ENCODE assay signal across 11 cellular contexts in the genomic region with DNA sequence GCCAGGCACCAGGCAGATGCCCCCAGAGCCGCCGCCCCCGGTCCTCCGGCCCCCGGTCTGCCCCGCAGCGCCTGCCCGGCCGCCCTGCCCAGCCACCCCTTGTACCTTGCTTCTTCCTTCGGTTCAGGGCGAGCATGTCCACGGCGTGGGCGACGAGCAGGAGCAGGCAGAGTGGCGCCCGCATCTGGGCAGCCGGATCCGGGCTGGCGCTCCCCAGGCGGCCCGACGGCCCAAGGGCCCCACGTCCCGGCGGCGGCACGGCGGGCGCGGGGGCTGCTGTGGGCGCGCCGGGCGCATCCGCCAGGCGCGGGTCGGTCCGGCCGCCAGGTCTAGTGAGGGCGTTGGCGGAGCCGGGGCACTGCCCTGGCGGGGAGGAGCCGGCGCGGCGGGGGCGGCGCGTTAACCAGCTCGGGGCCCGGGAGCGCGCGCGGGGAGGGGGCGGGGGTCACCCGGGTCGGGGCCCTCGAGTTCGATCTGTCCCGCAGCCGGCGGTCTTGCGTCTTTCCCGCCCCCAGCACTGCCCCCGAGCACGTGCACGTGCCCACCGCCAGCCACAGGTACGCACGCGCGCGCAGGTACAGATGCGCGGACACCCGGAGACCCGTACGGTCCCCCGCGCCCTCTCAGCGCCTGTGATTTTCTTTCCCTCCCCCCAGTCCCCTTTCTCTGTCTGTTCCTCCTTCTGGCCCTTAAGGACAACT. TPM values are rescaled to one million over a fixed set of nuclear protein-coding genes. Genes with fewer than 3 reads are reported as not detected.
DNase-seq lines count a peak whose midpoint lies in the region; ATAC-seq and TF ChIP-seq lines count a peak whose summit lies in the region.
"Had no signal": no experiment of that assay in that cellular context is flagged by ENCODE, and none has a peak within 500 bp of the region (broad histone marks: within the 10 kb centered on the region; RNA-seq: fewer than 3 reads in every experiment).

A gene (minus strand): TSS at position 331 of the 701 bp plus-strand sequence. CDS start 147 bp downstream, at position 184.

- H3K4me1 ChIP-seq in ES-I3 (ENCODE audit: insufficient read depth, low read length) (no peaks in the 10 kb centered on the region), neural progenitor cell (peaks cover 6% of the 10 kb centered on the region)

- H3K9ac ChIP-seq in ES-I3 (ENCODE audit: low read depth, low read length) (peak within 1 kb of the TSS; percentile 69), neural progenitor cell (no peak within 1 kb of the TSS)

- H3K79me2 ChIP-seq in neural progenitor cell (ENCODE audit: low read depth), result no peaks in the 10 kb centered on the region

- H3K27me3 Mint-ChIP-seq in endothelial cell (ENCODE audit: unreplicated experiment) (peaks cover 12% of the 10 kb centered on the region), neural progenitor cell (ENCODE audit: insufficient read depth, low read depth) (peaks cover 35% of the 10 kb centered on the region)

- H3K27me3 ChIP-seq in neural progenitor cell (peaks cover 34% of the 10 kb centered on the region), brain microvascular endothelial cell (replicated peaks) (peaks cover 21% of the 10 kb centered on the region)

- no peak for TF ChIP-seq CTCF in endothelial cell (IDR thresholded peaks at IDR 0.05; ENCODE audit: unreplicated experiment)
- no peak for TF ChIP-seq CTCF in neural progenitor cell (IDR thresholded peaks at IDR 0.05)
- TF ChIP-seq CTCF in brain microvascular endothelial cell (IDR thresholded peaks at IDR 0.05; ENCODE audit: low read depth, low read length, missing control alignments), result no peak

- in situ Hi-C loops in brain microvascular endothelial cell (cut with HindIII; ENCODE audit: low pct_ligation_motif_present, low sequenced_read_pairs), result no loop called here

- ATAC-seq in HG03521 (IDR thresholded peaks at IDR 0.05; ENCODE audit: unreplicated experiment), result no peak
- no peak for ATAC-seq in esophagus mucosa

- H3K36me3 ChIP-seq in ES-I3 (ENCODE audit: insufficient read depth, low read length), result no peaks in the 10 kb centered on the region
- H3K36me3 ChIP-seq in neural progenitor cell, result no peaks in the 10 kb centered on the region
- H3K36me3 ChIP-seq in brain microvascular endothelial cell (replicated peaks), result no peaks in the 10 kb centered on the region
- H3K36me3 ChIP-seq: thoracic aorta had no signal

- peaks cover 7% of the 10 kb centered on the region for H3F3A ChIP-seq in neural progenitor cell (ENCODE audit: low read depth)

- H3K4me3 ChIP-seq in neural progenitor cell (peak within 1 kb of the TSS; percentile 51), brain microvascular endothelial cell (ENCODE audit: low read depth, low read length) (no peak within 1 kb of the TSS)
- H3K4me3 ChIP-seq: lung, thoracic aorta had no signal

- H3K9me3 Mint-ChIP-seq in endothelial cell (ENCODE audit: unreplicated experiment), result no peaks in the 10 kb centered on the region
- no peaks in the 10 kb centered on the region for H3K9me3 Mint-ChIP-seq in neural progenitor cell

- H4K20me1 ChIP-seq in neural progenitor cell (ENCODE audit: low read depth), result no peaks in the 10 kb centered on the region

- H3K4me2 ChIP-seq in neural progenitor cell, result peak within 1 kb of the TSS; percentile 89

- H3K4me3 Mint-ChIP-seq in endothelial cell (ENCODE audit: unreplicated experiment) (peak within 1 kb of the TSS; percentile 89), neural progenitor cell (peak within 1 kb of the TSS; percentile 85)

- peak within 1 kb of the TSS; percentile 97 for H2AFZ ChIP-seq in neural progenitor cell (replicated peaks)

- H3K4me1 Mint-ChIP-seq in endothelial cell (ENCODE audit: unreplicated experiment), result peaks cover 10% of the 10 kb centered on the region
- H3K4me1 Mint-ChIP-seq in neural progenitor cell, result peaks cover 16% of the 10 kb centered on the region

- H3K27ac ChIP-seq in neural progenitor cell, result no peak within 1 kb of the TSS
- H3K27ac ChIP-seq in brain microvascular endothelial cell, result no peak within 1 kb of the TSS
- H3K27ac ChIP-seq: thoracic aorta had no signal

- no peaks in the 10 kb centered on the region for H3K36me3 Mint-ChIP-seq in endothelial cell (ENCODE audit: low read depth, unreplicated experiment)
- no peaks in the 10 kb centered on the region for H3K36me3 Mint-ChIP-seq in neural progenitor cell

- H3K27ac Mint-ChIP-seq in endothelial cell (ENCODE audit: unreplicated experiment), result no peak within 1 kb of the TSS
- H3K27ac Mint-ChIP-seq in neural progenitor cell, result peak within 1 kb of the TSS; percentile 73

- DNase-seq in NCI-H1105 treated with DMSO at 0.1 percent for 48 hours (lab: John Stamatoyannopoulos, UW) (peak; percentile 31), endothelial cell (ENCODE audit: low spot score) (peak; percentile 18), neural progenitor cell (ENCODE audit: low spot score) (peak; percentile 64), NCI-H1436 (lab: John Stamatoyannopoulos, UW) (no peak), brain microvascular endothelial cell (no peak)
- DNase-seq: NCI-H1694 had no signal

- H3K9me3 ChIP-seq in ES-I3 (ENCODE audit: control insufficient read depth, insufficient read depth, low read length) (no peaks in the 10 kb centered on the region), neural progenitor cell (ENCODE audit: low read depth) (no peaks in the 10 kb centered on the region)
- H3K9me3 ChIP-seq: thoracic aorta had no signal

RNA-seq across cellular contexts. Expression of the gene that starts here (rescaled TPM):
- total RNA-seq in endothelial cell (ENCODE audit: unreplicated experiment) (0.95 TPM), neural progenitor cell (ENCODE audit: low replicate concordance) (0.26 and 1.0 TPM in 2 replicates), esophagus mucosa (not detected)
- total RNA-seq: thoracic aorta had no signal

Comparison
In these comparisons a context has a peak if more than half of its experiments do, and no peak if none do; other contexts are left out.
1. Peak in DNase-seq in endothelial cell; RNA of the gene not detected or under 1 TPM.
2. DNase-seq: peak in NCI-H1105 treated with DMSO at 0.1 percent for 48 hours (single experiment) and neural progenitor cell (single experiment); none in NCI-H1436 (single experiment) and brain microvascular endothelial cell (single experiment).